In the genomic region with DNA sequence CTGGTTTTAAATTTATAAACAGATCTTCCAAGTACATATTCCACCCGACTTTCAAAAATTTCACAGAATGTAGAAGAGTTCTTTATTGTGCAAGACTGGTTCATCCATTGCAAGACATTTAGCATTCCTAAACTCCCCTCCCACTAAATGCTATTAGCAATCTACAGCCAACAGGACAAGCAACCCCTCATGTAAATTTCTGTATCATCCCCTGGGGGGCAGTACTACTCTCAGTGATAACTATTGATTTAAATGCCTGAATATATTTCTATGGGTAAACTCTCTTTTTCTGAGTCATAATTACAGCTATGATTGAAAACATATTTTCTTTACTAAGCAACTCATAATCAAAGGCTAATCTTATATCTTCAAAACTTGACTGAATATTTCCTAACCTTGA, we compare ENCODE assay signal across 10 cellular contexts. TPM values are rescaled to one million over a fixed set of nuclear protein-coding genes. Genes with fewer than 3 reads are reported as not detected.
DNase-seq lines count a peak whose midpoint lies in the region; ATAC-seq, FAIRE-seq and TF ChIP-seq lines count a peak whose summit lies in the region.
"Had no signal": no experiment of that assay in that cellular context is flagged by ENCODE, and none has a peak within 500 bp of the region (broad histone marks: within the 10 kb centered on the region; RNA-seq: fewer than 3 reads in every experiment).

No MANE protein-coding gene starts in this region.

- H3K4me3 ChIP-seq in left ventricle myocardium inferior (no peak overlapping the region), ascending aorta (no peak overlapping the region)
- H3K4me3 ChIP-seq: SJCRH30 had no signal

- ATAC-seq in left ventricle myocardium superior, result no peak
- ATAC-seq in GM18907 (IDR thresholded peaks at IDR 0.05; ENCODE audit: unreplicated experiment), result no peak
- no peak for ATAC-seq in HG03460 (IDR thresholded peaks at IDR 0.05; ENCODE audit: unreplicated experiment)

- no peak for FAIRE-seq in urothelium cell line (lab: Jason Lieb, UNC)

- H3K27ac ChIP-seq in left ventricle myocardium inferior (replicated peaks), result no peak overlapping the region
- H3K27ac ChIP-seq in ascending aorta, result no peak overlapping the region
- H3K27ac ChIP-seq: epithelial cell of prostate, SJCRH30 had no signal

- H3K4me1 ChIP-seq in left ventricle myocardium inferior, result no peaks in the 10 kb centered on the region
- no peaks in the 10 kb centered on the region for H3K4me1 ChIP-seq in ascending aorta
- H3K4me1 ChIP-seq: SJCRH30 had no signal

- TF ChIP-seq CTCF in left ventricle myocardium inferior (IDR thresholded peaks at IDR 0.05; ENCODE audit: borderline replicate concordance) (peak; percentile 36), ascending aorta (IDR thresholded peaks at IDR 0.05) (peak in 1 of 3 experiments; percentile 6)

- H3K27me3 ChIP-seq in left ventricle myocardium inferior (ENCODE audit: low read depth) (no peaks in the 10 kb centered on the region), ascending aorta (no peaks in the 10 kb centered on the region)
- H3K27me3 ChIP-seq: SJCRH30 had no signal

- intact Hi-C loops in left ventricle myocardium inferior (cut with micrococcal nuclease) (no loop called here), left ventricle myocardium superior (cut with micrococcal nuclease) (no loop called here), ascending aorta (cut with DNase I) (no loop called here)

- DNase-seq in left ventricle myocardium inferior (no peak), left ventricle myocardium superior (no peak), NCI-H748 treated with DMSO at 0.1 percent for 48 hours (lab: John Stamatoyannopoulos, UW) (peak; percentile 9), fibroblast of gingiva (ENCODE audit: low read depth) (peak; percentile 2), urothelium cell line (ENCODE audit: low spot score) (peak; percentile 23), ascending aorta (ENCODE audit: low spot score in 2 of 2) (no peak)

- no peaks in the 10 kb centered on the region for H3K9me3 ChIP-seq in left ventricle myocardium inferior (replicated peaks)
- H3K9me3 ChIP-seq in ascending aorta, result no peaks in the 10 kb centered on the region
- H3K9me3 ChIP-seq: SJCRH30 had no signal

- no peaks in the 10 kb centered on the region for H3K36me3 ChIP-seq in left ventricle myocardium inferior
- H3K36me3 ChIP-seq in ascending aorta, result no peaks in the 10 kb centered on the region
- H3K36me3 ChIP-seq: SJCRH30 had no signal

RNA-seq across cellular contexts. Expression of gene SLC15A2, which starts 10.7 kb away (rescaled TPM):
- total RNA-seq in left ventricle myocardium inferior (4.6 TPM), left ventricle myocardium superior (6.8 TPM), ascending aorta (not detected)

RNA-seq across cellular contexts. Expression of gene EAF2, which starts 48.5 kb away (rescaled TPM):
- total RNA-seq in left ventricle myocardium inferior (4.1 TPM), left ventricle myocardium superior (3.5 TPM), ascending aorta (2.4 TPM)

RNA-seq across cellular contexts. Expression of gene IQCB1, which starts 48.6 kb away (rescaled TPM):
- 5.7 TPM for total RNA-seq in left ventricle myocardium inferior
- total RNA-seq in left ventricle myocardium superior, result 6.3 TPM
- 2.9 TPM for total RNA-seq in ascending aorta

Comparison
In these comparisons a context has a peak if more than half of its experiments do, and no peak if none do; other contexts are left out.
1. DNase-seq: peak in NCI-H748 treated with DMSO at 0.1 percent for 48 hours (single experiment), fibroblast of gingiva (single experiment) and urothelium cell line (single experiment); none in left ventricle myocardium inferior (single experiment), left ventricle myocardium superior (single experiment) and ascending aorta (0 of 2).